Comparison of ENCODE assay signal across 8 cellular contexts in the genomic region with DNA sequence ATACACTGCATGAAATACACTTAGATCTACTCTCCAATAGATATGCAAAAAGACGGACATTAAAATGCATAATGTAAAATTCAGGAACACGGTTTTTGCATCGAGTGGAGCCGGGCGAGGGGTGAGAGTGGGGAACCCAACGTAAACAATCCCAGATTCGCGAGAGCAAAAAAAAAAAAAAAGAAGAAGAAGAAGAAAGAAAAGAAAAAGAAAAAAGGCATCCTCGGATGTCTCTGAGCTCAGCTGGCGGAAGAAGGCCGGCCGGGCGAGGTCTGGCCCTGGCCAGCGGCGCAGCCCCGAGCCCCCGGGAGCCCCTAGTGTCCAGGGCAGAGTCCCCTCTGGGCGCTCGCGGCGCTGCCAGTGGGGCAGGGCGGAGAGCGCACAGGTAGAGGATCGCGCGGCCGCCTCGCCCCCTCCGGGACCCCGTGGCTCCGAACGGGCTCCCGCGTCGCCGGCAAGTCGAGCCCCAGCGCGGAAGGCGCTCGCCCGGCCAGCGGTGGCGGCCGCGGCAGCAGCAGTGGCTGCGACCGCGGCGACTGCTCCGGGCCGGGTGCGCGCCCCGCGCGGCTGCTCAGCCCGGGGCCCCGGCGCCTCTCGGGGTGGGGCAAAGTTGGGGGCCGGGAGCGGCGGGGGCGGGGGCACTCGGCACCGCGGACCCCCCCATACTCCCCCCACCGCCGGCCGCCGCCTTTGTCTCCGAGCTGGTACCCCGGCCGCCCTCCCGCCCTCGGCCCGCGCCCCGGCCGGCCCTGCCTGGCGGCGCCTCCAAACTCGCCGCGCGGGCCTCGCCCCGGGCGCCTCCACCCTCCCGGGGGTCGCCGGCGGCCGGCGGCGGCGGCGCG. TPM values are rescaled to one million over a fixed set of nuclear protein-coding genes. Genes with fewer than 3 reads are reported as not detected.
A peak's percentile ranks its signal among the peaks of the same experiment; 100 is the strongest.
DNase-seq lines count a peak whose midpoint lies in the region; ATAC-seq and TF ChIP-seq lines count a peak whose summit lies in the region.

No MANE protein-coding gene starts in this region.

- H3K9me3 ChIP-seq in DOHH2 (ENCODE audit: control insufficient read depth, insufficient read depth, low read length) (no peaks in the 10 kb centered on the region), iPS-18a (ENCODE audit: control insufficient read depth, low read depth, low read length) (no peaks in the 10 kb centered on the region), spleen (no peaks in the 10 kb centered on the region)

- peaks cover 13% of the 10 kb centered on the region for H3F3A ChIP-seq in DOHH2 (ENCODE audit: control insufficient read depth, insufficient read depth)

- H3K27ac ChIP-seq in DOHH2 (ENCODE audit: low read depth, low read length) (no peak overlapping the region), iPS-18a (ENCODE audit: low read length) (no peak overlapping the region), spleen (peak overlapping the region; percentile 48 to 91 (median 88))

- peaks cover 43% of the 10 kb centered on the region for H3K4me1 ChIP-seq in DOHH2 (ENCODE audit: control insufficient read depth, low read length)
- H3K4me1 ChIP-seq in iPS-18a (ENCODE audit: control insufficient read depth, low read depth, low read length) = peaks cover 70% of the 10 kb centered on the region
- H3K4me1 ChIP-seq in spleen = peaks cover 9 to 85% (median 44%) of the 10 kb centered on the region in 6 donors

- H3K36me3 ChIP-seq in DOHH2 (ENCODE audit: control insufficient read depth, low read length) (no peaks in the 10 kb centered on the region), iPS-18a (ENCODE audit: control insufficient read depth, low read depth, low read length) (no peaks in the 10 kb centered on the region), spleen (no peaks in the 10 kb centered on the region)

- intact Hi-C loops in spleen (cut with DNase I; ENCODE audit: low total_unique reads) = loop anchor here (10.0 kb wide), 1 partner anchor 223 kb away; no protein-coding TSS in a partner anchor

- H3K9me2 ChIP-seq in DOHH2 (replicated peaks; ENCODE audit: control insufficient read depth, low read length) = no peaks in the 10 kb centered on the region

- H4K20me1 ChIP-seq in DOHH2 (ENCODE audit: control insufficient read depth, insufficient read depth, low read depth, low read length) = peaks cover 12% of the 10 kb centered on the region

- TF ChIP-seq CTCF in DOHH2 (IDR thresholded peaks at IDR 0.05; ENCODE audit: low read depth, low read length, poor library complexity, severe bottlenecking) = peak; percentile 19
- peak in 1 of 11 experiments; percentile 36 for TF ChIP-seq CTCF in spleen (IDR thresholded peaks at IDR 0.05 in 8 of 11, conservative IDR thresholded peaks at IDR 0.05 in 3 of 11)

- ATAC-seq in GM19452 (IDR thresholded peaks at IDR 0.05; ENCODE audit: unreplicated experiment) (peak; percentile 56), HG03469 (IDR thresholded peaks at IDR 0.05; ENCODE audit: unreplicated experiment) (peak; percentile 35)
- ATAC-seq in activated naive CD8-positive, alpha-beta T cell treated with anti-CD3 and anti-CD28 coated beads, Interleukin-2, amount 50 U/mL, for 24 hours = peak; percentile 41

- H3K4me3 ChIP-seq in DOHH2 (ENCODE audit: low read length) = peak overlapping the region; percentile 78
- H3K4me3 ChIP-seq in iPS-18a (ENCODE audit: low read length) = peak overlapping the region; percentile 52
- H3K4me3 ChIP-seq in spleen = peak overlapping the region; percentile 45 to 92 (median 73)

- peak overlapping the region; percentile 77 for H3K4me2 ChIP-seq in DOHH2 (ENCODE audit: low read length)

- peaks cover 50% of the 10 kb centered on the region for H3K79me2 ChIP-seq in DOHH2 (ENCODE audit: control insufficient read depth, low read length)

- H3K27me3 ChIP-seq in DOHH2 (ENCODE audit: control insufficient read depth, low read length) (peaks cover 26% of the 10 kb centered on the region), iPS-18a (ENCODE audit: control insufficient read depth, insufficient read depth, low read length) (peaks cover 87% of the 10 kb centered on the region), spleen (replicated peaks in 1 of 7) (peaks cover 0 to 52% (median 10%) of the 10 kb centered on the region in 7 donors)

- peak overlapping the region; percentile 76 for H3K4me3 Mint-ChIP-seq in activated naive CD8-positive, alpha-beta T cell treated with anti-CD3 and anti-CD28 coated beads, Interleukin-2, amount 50 U/mL, for 24 hours

- no peak overlapping the region for H3K27ac Mint-ChIP-seq in activated naive CD8-positive, alpha-beta T cell treated with anti-CD3 and anti-CD28 coated beads, Interleukin-2, amount 50 U/mL, for 24 hours

- TF ChIP-seq POLR2A in spleen (IDR thresholded peaks at IDR 0.05) = no peak

- no peaks in the 10 kb centered on the region for H3K9me3 Mint-ChIP-seq in activated naive CD8-positive, alpha-beta T cell treated with anti-CD3 and anti-CD28 coated beads, Interleukin-2, amount 50 U/mL, for 24 hours

- H3K27me3 Mint-ChIP-seq in activated naive CD8-positive, alpha-beta T cell treated with anti-CD3 and anti-CD28 coated beads, Interleukin-2, amount 50 U/mL, for 24 hours = peaks cover 65% of the 10 kb centered on the region

- no peak overlapping the region for H3K9ac ChIP-seq in iPS-18a (ENCODE audit: low read length)

- peaks cover 24% of the 10 kb centered on the region for H3K4me1 Mint-ChIP-seq in activated naive CD8-positive, alpha-beta T cell treated with anti-CD3 and anti-CD28 coated beads, Interleukin-2, amount 50 U/mL, for 24 hours

- WGBS in spleen, 5 donors = 1 to 2% (median 1%) methylated on average over 36 to 100 of the region's 100 CpGs

- no peaks in the 10 kb centered on the region for H3K36me3 Mint-ChIP-seq in activated naive CD8-positive, alpha-beta T cell treated with anti-CD3 and anti-CD28 coated beads, Interleukin-2, amount 50 U/mL, for 24 hours (ENCODE audit: low read depth)

- DNase-seq in activated naive CD8-positive, alpha-beta T cell treated with anti-CD3 and anti-CD28 coated beads, Interleukin-2, amount 50 U/mL, for 24 hours = no peak
- DNase-seq in spleen (peak; percentile 84), SKM-1 treated with dmso at 0.1 percent for 144 hours (lab: John Stamatoyannopoulos, UW; ENCODE audit: unreplicated experiment) (no peak)
- DNase-seq in stimulated activated CD4-positive, alpha-beta T cell treated with anti-CD3 and anti-CD28 coated beads, Interleukin-12 subunit alpha, Interleukin-12 subunit beta, amount 100 ng/mL, for 4 hours = no peak

RNA-seq across cellular contexts. Expression of a gene that starts 9.7 kb away (rescaled TPM):
- 10 to 100 TPM in 6 of 7 donors, 1 to 10 TPM in 1; 9.1 to 18.5 (median 12.5) TPM for total RNA-seq in spleen
- 1 to 10 TPM in 1 of 3 donors, under 1 TPM in 2; 0.47 to 1.5 (median 0.52) TPM for polyA plus RNA-seq in spleen

Comparison
In these comparisons a context has a peak if more than half of its experiments do, and no peak if none do; other contexts are left out.
1. H3K27ac ChIP-seq: peak in spleen (8 of 8); none in DOHH2 (single experiment) and iPS-18a (single experiment).
2. Peak in every context shown above with its lines, with median percentiles within 50 percentile points of each other: H3K4me3 ChIP-seq and ATAC-seq.